Comparison of ENCODE assay signal across 3 cellular contexts in the genomic region with DNA sequence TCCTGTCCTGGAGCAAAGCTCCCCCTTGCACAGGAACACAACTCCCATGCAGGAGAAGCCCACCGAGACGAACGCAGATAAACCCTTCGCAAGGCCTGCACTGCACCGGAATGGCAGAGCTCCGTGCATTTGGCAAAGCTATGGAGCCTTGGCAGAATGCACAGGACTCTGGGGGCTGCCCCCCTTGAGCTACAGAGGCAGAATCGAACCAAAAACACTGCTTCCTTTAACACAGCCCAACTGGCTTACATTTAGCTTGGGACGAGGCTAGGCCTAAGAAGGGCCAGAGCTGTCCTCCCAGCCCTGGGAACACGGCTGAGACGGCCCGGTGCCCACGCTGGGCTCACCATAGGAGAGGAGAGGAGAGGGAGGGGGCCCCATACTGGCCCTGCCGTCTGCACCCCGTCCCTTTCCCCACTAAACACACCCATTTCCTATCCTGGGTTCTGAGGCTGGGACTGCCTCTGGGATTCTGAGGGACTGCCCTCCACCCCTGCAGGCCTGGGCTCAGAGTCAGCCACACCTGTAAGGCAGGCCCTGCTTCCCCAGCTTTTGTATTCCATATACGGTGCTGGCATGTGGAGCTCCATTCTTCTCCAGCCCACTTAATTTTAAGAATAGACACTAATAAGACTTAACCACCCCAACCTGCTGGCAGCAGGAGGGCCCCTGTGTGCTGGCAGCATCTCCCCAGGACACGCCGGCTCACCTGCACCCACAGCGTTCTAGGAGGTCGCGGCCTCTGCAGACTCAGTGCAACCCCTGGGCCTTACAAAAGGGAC.
TF ChIP-seq lines count a peak whose summit lies in the region.

No MANE protein-coding gene starts in this region.

TF ChIP-seq in GM23338, 12 proteins besides CTCF, POLR2A, EP300 and RAD21:
- TF ChIP-seq CREB1 (CRISPR knock-in tag; IDR thresholded peaks at IDR 0.05; ENCODE audit: low read depth) (no peak), NANOG (IDR thresholded peaks at IDR 0.05; ENCODE audit: borderline replicate concordance) (no peak)

TF ChIP-seq in IMR-90, 13 proteins besides CTCF, POLR2A, EP300 and RAD21:
- TF ChIP-seq MAFK (IDR thresholded peaks at IDR 0.05; ENCODE audit: low read depth, low read length) (no peak), SMC3 (IDR thresholded peaks at IDR 0.05; ENCODE audit: low read depth, low read length) (no peak), CHD1 (IDR thresholded peaks at IDR 0.05; ENCODE audit: low read depth, low read length) (no peak), RCOR1 (IDR thresholded peaks at IDR 0.05; ENCODE audit: insufficient replicate concordance, low read length) (no peak), MXI1 (IDR thresholded peaks at IDR 0.05; ENCODE audit: borderline replicate concordance, low read depth, low read length) (no peak), RFX5 (IDR thresholded peaks at IDR 0.05; ENCODE audit: low read depth, low read length) (no peak), CEBPB (IDR thresholded peaks at IDR 0.05; ENCODE audit: low read depth, low read length) (no peak), NFE2L2 (IDR thresholded peaks at IDR 0.05; ENCODE audit: low read depth, low read length) (no peak), BHLHE40 (IDR thresholded peaks at IDR 0.05; ENCODE audit: low read depth, low read length) (no peak), MAZ (IDR thresholded peaks at IDR 0.05; ENCODE audit: borderline replicate concordance, low read depth, low read length) (no peak), FOS (IDR thresholded peaks at IDR 0.05; ENCODE audit: low read depth, low read length) (no peak)
- TF ChIP-seq, protein P1, sequence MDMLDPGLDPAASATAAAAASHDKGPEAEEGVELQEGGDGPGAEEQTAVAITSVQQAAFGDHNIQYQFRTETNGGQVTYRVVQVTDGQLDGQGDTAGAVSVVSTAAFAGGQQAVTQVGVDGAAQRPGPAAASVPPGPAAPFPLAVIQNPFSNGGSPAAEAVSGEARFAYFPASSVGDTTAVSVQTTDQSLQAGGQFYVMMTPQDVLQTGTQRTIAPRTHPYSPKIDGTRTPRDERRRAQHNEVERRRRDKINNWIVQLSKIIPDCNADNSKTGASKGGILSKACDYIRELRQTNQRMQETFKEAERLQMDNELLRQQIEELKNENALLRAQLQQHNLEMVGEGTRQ (IDR thresholded peaks at IDR 0.05; ENCODE audit: low read depth, low read length): no peak
- TF ChIP-seq, protein P2, sequence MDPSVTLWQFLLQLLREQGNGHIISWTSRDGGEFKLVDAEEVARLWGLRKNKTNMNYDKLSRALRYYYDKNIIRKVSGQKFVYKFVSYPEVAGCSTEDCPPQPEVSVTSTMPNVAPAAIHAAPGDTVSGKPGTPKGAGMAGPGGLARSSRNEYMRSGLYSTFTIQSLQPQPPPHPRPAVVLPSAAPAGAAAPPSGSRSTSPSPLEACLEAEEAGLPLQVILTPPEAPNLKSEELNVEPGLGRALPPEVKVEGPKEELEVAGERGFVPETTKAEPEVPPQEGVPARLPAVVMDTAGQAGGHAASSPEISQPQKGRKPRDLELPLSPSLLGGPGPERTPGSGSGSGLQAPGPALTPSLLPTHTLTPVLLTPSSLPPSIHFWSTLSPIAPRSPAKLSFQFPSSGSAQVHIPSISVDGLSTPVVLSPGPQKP (IDR thresholded peaks at IDR 0.05; ENCODE audit: borderline replicate concordance, low read depth, low read length): no peak

TF ChIP-seq in H1, 55 proteins besides CTCF, POLR2A, EP300 and RAD21:
- TF ChIP-seq BRCA1 (IDR thresholded peaks at IDR 0.05; ENCODE audit: low read depth, low read length): no peak
- no peak for TF ChIP-seq SIRT6 (IDR thresholded peaks at IDR 0.05; ENCODE audit: low read length)
- TF ChIP-seq KDM5A (IDR thresholded peaks at IDR 0.05; ENCODE audit: low read length): no peak
